1 cellular context compared by ENCODE assay signal in genomic region chr4:3243066-3243775, GRCh38.
TF ChIP-seq lines count a peak whose summit lies in the region.

No MANE protein-coding gene starts in this region.

TF ChIP-seq in H1, 55 proteins besides CTCF, POLR2A, EP300 and RAD21:
- TF ChIP-seq JUND (IDR thresholded peaks at IDR 0.05; ENCODE audit: low read length) (no peak), E2F6 (IDR thresholded peaks at IDR 0.05) (peak; percentile 27; the same call in 1 of the 2 replicates), SIN3A (conservative IDR thresholded peaks at IDR 0.05 in 1 of 2, IDR thresholded peaks at IDR 0.05 in 1 of 2; ENCODE audit: low read depth in 1 of 2, low read length in 2 of 2) (0 out of 4 replicates have a peak, but pooled peaks of 1 of the 2 experiments have one; percentile 25), MAX (IDR thresholded peaks at IDR 0.05) (peak; percentile 47; the same call in 1 of the 2 replicates)
